18 cellular contexts compared by ENCODE assay signal in the genomic region with DNA sequence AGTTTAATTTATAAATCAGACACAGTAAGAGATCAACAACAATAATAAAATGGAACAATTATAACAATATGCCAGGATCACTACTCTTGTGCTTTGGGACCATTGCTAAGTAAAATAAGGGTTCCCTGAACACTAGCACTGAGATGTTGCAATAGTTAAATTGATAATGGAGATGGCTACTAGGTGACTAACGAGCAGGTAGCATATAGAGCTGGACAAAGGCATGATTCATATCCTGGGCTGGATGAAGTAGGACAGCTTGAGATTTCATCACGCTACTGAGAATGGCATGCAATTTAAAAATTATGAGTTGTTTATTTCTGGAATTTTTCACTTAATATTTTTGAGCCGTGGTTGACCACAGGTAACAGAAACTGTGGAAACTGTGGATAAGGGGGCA. TPM values are rescaled to one million over a fixed set of nuclear protein-coding genes. Genes with fewer than 3 reads are reported as not detected.
DNase-seq lines count a peak whose midpoint lies in the region; ATAC-seq and TF ChIP-seq lines count a peak whose summit lies in the region.
"Had no signal": no experiment of that assay in that cellular context is flagged by ENCODE, and none has a peak within 500 bp of the region (broad histone marks: within the 10 kb centered on the region; RNA-seq: fewer than 3 reads in every experiment).

No MANE protein-coding gene starts in this region.

- no peaks in the 10 kb centered on the region for H3K27me3 ChIP-seq in WERI-Rb-1 (ENCODE audit: insufficient read depth, low read depth, severe bottlenecking)
- H3K27me3 ChIP-seq: esophagus squamous epithelium had no signal

- H3K9me3 ChIP-seq in WERI-Rb-1 (ENCODE audit: severe bottlenecking), result no peaks in the 10 kb centered on the region
- H3K9me3 ChIP-seq: esophagus squamous epithelium had no signal

- no peak overlapping the region for H3K4me3 ChIP-seq in WERI-Rb-1 (ENCODE audit: low read depth, low read length)
- H3K4me3 ChIP-seq: esophagus squamous epithelium had no signal

- peak; percentile 59 for ATAC-seq in omental fat pad (ENCODE audit: low FRiP score)
- ATAC-seq: CD8-positive, alpha-beta T cell; sciatic nerve had no signal

- DNase-seq in HCEC 1CT, result peak; percentile 69
- peak; percentile 46 for DNase-seq in RPMI7951 (ENCODE audit: low read depth)
- DNase-seq in epithelial cell of prostate (ENCODE audit: low read depth, low spot score), result no peak
- DNase-seq in omental fat pad (ENCODE audit: low spot score), result no peak
- no peak for DNase-seq in mucosa of gallbladder (ENCODE audit: low spot score)
- no peak for DNase-seq in WERI-Rb-1
- DNase-seq in NCI-H187 (lab: John Stamatoyannopoulos, UW), result no peak
- no peak for DNase-seq in mesenteric fat pad (ENCODE audit: low spot score)
- DNase-seq: activated CD4-positive, alpha-beta T cell treated with anti-CD3 and anti-CD28 coated beads for 4 hours; activated T-cell treated with anti-CD3 and anti-CD28 coated beads, Interleukin-2, amount 50 U/mL, for 1 hour; CD8-positive, alpha-beta T cell; esophagus squamous epithelium; NCI-H1105; NCI-H446 treated with DMSO at 0.1 percent for 48 hours; stimulated activated CD4-positive, alpha-beta T cell treated with anti-CD3 and anti-CD28 coated beads, Interleukin-4, amount 100 ng/mL, for 1 hour; T-helper 2 cell had no signal

- no peaks in the 10 kb centered on the region for H3K36me3 ChIP-seq in WERI-Rb-1
- H3K36me3 ChIP-seq: esophagus squamous epithelium had no signal

- H3K27ac ChIP-seq in epithelial cell of prostate (peak overlapping the region; percentile 97), WERI-Rb-1 (no peak overlapping the region)
- H3K27ac ChIP-seq: esophagus squamous epithelium had no signal

- TF ChIP-seq CTCF in omental fat pad (IDR thresholded peaks at IDR 0.05) (no peak), WERI-Rb-1 (IDR thresholded peaks at IDR 0.05; ENCODE audit: low read depth, low read length) (no peak)

RNA-seq across cellular contexts. Expression of a gene that starts 20.7 kb away (rescaled TPM):
- total RNA-seq in RPMI7951 (2014; rRNA removed; shearing (Covaris generic)), result 0.24 and 0.29 TPM in 2 replicates
- total RNA-seq in omental fat pad (10 to 100 TPM; 13.1 to 84.6 (median 20.2) TPM), mucosa of gallbladder (8.2 TPM), mesenteric fat pad (65.5 TPM)
- total RNA-seq: OCI-LY7 had no signal

Comparison
In these comparisons a context has a peak if more than half of its experiments do, and no peak if none do; other contexts are left out.
1. DNase-seq: peak in HCEC 1CT (single experiment) and RPMI7951 (single experiment); none in epithelial cell of prostate (single experiment), omental fat pad (single experiment), mucosa of gallbladder (single experiment), WERI-Rb-1 (single experiment), NCI-H187 (0 of 2) and mesenteric fat pad (single experiment).